In the genomic region with DNA sequence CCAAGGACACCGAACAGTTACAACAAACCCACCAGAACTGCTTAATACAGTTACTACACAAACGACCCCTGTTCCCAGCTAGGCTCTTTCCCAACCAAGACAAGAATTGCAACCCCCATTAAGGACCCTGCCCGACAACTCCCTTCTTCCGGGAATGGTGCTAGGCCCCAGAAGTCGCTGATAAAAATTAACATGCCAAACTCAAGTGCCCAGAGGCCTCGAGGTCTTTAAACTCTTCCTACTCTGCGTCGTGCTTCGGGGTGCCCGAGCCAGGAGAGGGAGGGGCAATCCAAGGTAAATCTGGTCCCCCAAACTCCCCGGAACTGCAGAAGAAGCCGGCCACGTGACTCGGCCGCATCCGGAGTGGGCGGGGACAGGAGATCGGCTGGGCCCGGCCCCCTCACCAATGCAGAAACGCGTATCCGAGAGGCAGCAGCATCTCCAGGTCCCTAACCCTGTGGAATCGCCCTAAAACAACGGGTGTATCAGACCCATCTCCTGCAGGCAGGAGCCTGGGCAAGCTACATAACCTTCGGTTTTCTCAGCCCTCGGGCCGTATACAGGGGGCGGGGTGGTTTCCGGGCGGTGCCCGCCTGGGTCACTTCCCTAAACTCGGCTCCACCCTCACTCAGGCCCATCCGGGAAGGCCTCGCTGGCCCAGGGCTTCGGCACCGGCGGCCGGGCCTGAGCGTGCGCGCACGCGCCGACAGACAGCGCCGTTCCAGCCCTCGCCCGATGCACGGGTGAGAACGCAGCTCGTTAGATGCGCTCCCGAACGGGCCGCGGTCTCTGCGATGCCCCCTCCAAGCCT, we compare ENCODE assay signal across 8 cellular contexts. TPM values are rescaled to one million over a fixed set of nuclear protein-coding genes. Genes with fewer than 3 reads are reported as not detected.
DNase-seq lines count a peak whose midpoint lies in the region; ATAC-seq, FAIRE-seq and TF ChIP-seq lines count a peak whose summit lies in the region.

No MANE protein-coding gene starts in this region.

- POLR2A ChIA-PET in activated CD4-positive, alpha-beta T cell treated with anti-CD3 and anti-CD28 coated beads, Interleukin-2, amount 10 ng/mL, durations not matched to agents 7 days and 5 days (lab: Charles Lee) = interaction anchor here (0.6 kb wide), 1 partner anchor 282 kb away, joined by 3 read pairs; no protein-coding TSS in a partner anchor
- POLR2A ChIA-PET in HepG2 (lab: Yijun Ruan, JAX) = interaction anchor here (0.6 to 5.4 kb wide), 7 partner anchors 8 to 240 kb away, joined by 3 to 81 read pairs (median 3); partner anchors contain the start of genes CCDC85B, EFEMP2, FIBP and FOSL1

- peak overlapping the region; percentile 98 for H3K4me3 ChIP-seq in coronary artery
- peak overlapping the region; percentile 76 to 99 (median 93) for H3K4me3 ChIP-seq in HepG2 (replicated peaks in 1 of 3; ENCODE audit: insufficient read depth in 1 of 3, low read depth in 2 of 3, low read length in 3 of 3)

- H3K27ac ChIP-seq in coronary artery (peak overlapping the region; percentile 92 to 100), HepG2 (ENCODE audit: extremely low read length, insufficient read depth, low read length) (peak overlapping the region; percentile 83)

- H3K4me2 ChIP-seq in HepG2 (ENCODE audit: low read depth, low read length) = peak overlapping the region; percentile 79

- H3K36me3 Mint-ChIP-seq in activated CD4-positive, alpha-beta T cell treated with anti-CD3 and anti-CD28 coated beads, Interleukin-2, amount 10 ng/mL, durations not matched to agents 7 days and 5 days (ENCODE audit: low read depth) = peaks cover 59% of the 10 kb centered on the region

- no peak overlapping the region for H2AFZ ChIP-seq in HepG2 (ENCODE audit: low read length)

- no peaks in the 10 kb centered on the region for H3K27me3 Mint-ChIP-seq in activated CD4-positive, alpha-beta T cell treated with anti-CD3 and anti-CD28 coated beads, Interleukin-2, amount 10 ng/mL, durations not matched to agents 7 days and 5 days

- peak overlapping the region; percentile 86 for H3K9ac ChIP-seq in HepG2 (ENCODE audit: insufficient read depth, low read depth, low read length)

- peaks cover 14 to 30% of the 10 kb centered on the region in 2 experiments for H3K36me3 ChIP-seq in HepG2 (replicated peaks in 1 of 2; ENCODE audit: control insufficient read depth in 1 of 2, insufficient read depth in 2 of 2, low read length in 2 of 2)

- H3K4me1 Mint-ChIP-seq in activated CD4-positive, alpha-beta T cell treated with anti-CD3 and anti-CD28 coated beads, Interleukin-2, amount 10 ng/mL, durations not matched to agents 7 days and 5 days = peaks cover 50% of the 10 kb centered on the region

- in situ Hi-C loops in HepG2 (cut with HindIII; ENCODE audit: extremely low pct_ligation_motif_present, low pct_unique_long_range_greater_than_20kb) = loop anchor here (10.0 kb wide), 1 partner anchor 302 kb away; the partner anchor contains the start of gene LTBP3

- peak in 1 of 2 experiments; percentile 44; a peak in 1 of 4 replicates for TF ChIP-seq POLR2A in HepG2 (IDR thresholded peaks at IDR 0.05; ENCODE audit: insufficient read depth in 1 of 2, low read depth in 2 of 2, low read length in 2 of 2)

- H3K9me3 Mint-ChIP-seq in activated CD4-positive, alpha-beta T cell treated with anti-CD3 and anti-CD28 coated beads, Interleukin-2, amount 10 ng/mL, durations not matched to agents 7 days and 5 days = no peaks in the 10 kb centered on the region

- H3K27me3 ChIP-seq in HepG2 (ENCODE audit: control insufficient read depth in 1 of 2, insufficient read depth in 2 of 2, low read length in 2 of 2) = no peaks in the 10 kb centered on the region; a peak in 1 of 5 replicates

- peaks cover 50% of the 10 kb centered on the region for H4K20me1 ChIP-seq in HepG2 (ENCODE audit: insufficient read depth, low read length)

- 7% methylated on average over 8 of the region's 57 CpGs for WGBS in HepG2 (ENCODE audit: low lambda C conversion rate)

- intact Hi-C loops in HepG2 (cut with micrococcal nuclease; ENCODE audit: unreplicated experiment) = no loop called here

- BruUV-seq in HepG2 (replicated peaks; lab: Mats Ljungman, UMichigan) = no TSS peak

- H3K4me3 Mint-ChIP-seq in activated CD4-positive, alpha-beta T cell treated with anti-CD3 and anti-CD28 coated beads, Interleukin-2, amount 10 ng/mL, durations not matched to agents 7 days and 5 days = peak overlapping the region; percentile 95

- H3K79me2 ChIP-seq in HepG2 (ENCODE audit: insufficient read depth, low read length) = peaks cover 30% of the 10 kb centered on the region

- CTCF ChIA-PET in activated CD4-positive, alpha-beta T cell treated with anti-CD3 and anti-CD28 coated beads, Interleukin-2, amount 10 ng/mL, durations not matched to agents 7 days and 5 days (lab: Charles Lee) = interaction anchor here (1.8 to 25.8 kb wide), 2 partner anchors 31 to 40 kb away, joined by 4 to 590 read pairs; partner anchors contain the start of genes CCDC85B, CTSW and FIBP
- CTCF ChIA-PET in HepG2 (lab: Yijun Ruan, JAX; ENCODE audit: low intra/inter-chr PET ratio, low total read pairs) = no interaction called here

- DNase-seq in ELR (ENCODE audit: low read depth) (peak; percentile 74), HCEC 1CT (peak; percentile 66), NCI-H2227 treated with DMSO at 0.1 percent for 48 hours (lab: John Stamatoyannopoulos, UW) (peak; percentile 67), coronary artery (ENCODE audit: low spot score) (peak; percentile 91), HepG2 (ENCODE audit: low spot score) (peak; percentile 48), GM19240 (ENCODE audit: insufficient read length, low spot score) (no peak)
- DNase-seq in activated CD4-positive, alpha-beta T cell treated with anti-CD3 and anti-CD28 coated beads, Interleukin-2, amount 10 ng/mL, durations not matched to agents 7 days and 5 days = peak; percentile 92
- DNase-seq in stimulated activated CD4-positive, alpha-beta T cell treated with anti-CD3 and anti-CD28 coated beads, Interleukin-2, amount 100 ng/mL, for 4 hours (ENCODE audit: low read depth) = peak; percentile 76

- peaks cover 59% of the 10 kb centered on the region for H3K4me1 ChIP-seq in HepG2 (ENCODE audit: insufficient read depth, low read length)

- TF ChIP-seq RAD21 in HepG2 (CRISPR knock-in tag; IDR thresholded peaks at IDR 0.05) = no peak

- ATAC-seq in HepG2 = peak; percentile 19

- TF ChIP-seq CTCF in coronary artery (IDR thresholded peaks at IDR 0.05) (no peak), HepG2 (CRISPR knock-in tag; IDR thresholded peaks at IDR 0.05) (no peak)

- no peak for FAIRE-seq in HepG2 (lab: Jason Lieb, UNC)

- peak overlapping the region; percentile 83 for H3K27ac Mint-ChIP-seq in activated CD4-positive, alpha-beta T cell treated with anti-CD3 and anti-CD28 coated beads, Interleukin-2, amount 10 ng/mL, durations not matched to agents 7 days and 5 days

- no peaks in the 10 kb centered on the region for H3K9me3 ChIP-seq in HepG2 (ENCODE audit: low read length)

- TF ChIP-seq EP300 in HepG2 (IDR thresholded peaks at IDR 0.05; ENCODE audit: low read depth in 2 of 2, low read length in 2 of 2) = no peak
- TF ChIP-seq EP300 in HepG2 (CRISPR knock-in tag; IDR thresholded peaks at IDR 0.05; ENCODE audit: borderline replicate concordance) = no peak

RNA-seq across cellular contexts. Expression of gene CFL1, which starts 1.1 kb away (rescaled TPM):
- total RNA-seq in activated CD4-positive, alpha-beta T cell treated with anti-CD3 and anti-CD28 coated beads, Interleukin-2, amount 10 ng/mL, durations not matched to agents 7 days and 5 days = 1,000 to 10,000 TPM; 1,543 to 1,707 TPM
- total RNA-seq in HepG2 (2016; rRNA removed; fragmentation: Illumina TruSeq; extraction: Trizol) = 383 and 458 TPM in 2 replicates
- total RNA-seq in HepG2 (2016; cell fraction: cytosol; rRNA removed; fragmentation: Illumina TruSeq; extraction: Trizol; ENCODE audit: low read depth) = 49.6 and 56.4 TPM in 2 replicates
- 365 and 431 TPM in 2 replicates for total RNA-seq in HepG2 (2016; cell fraction: insoluble cytoplasmic fraction; rRNA removed; fragmentation: Illumina TruSeq; extraction: Trizol)
- total RNA-seq in HepG2 (2016; cell fraction: membrane; rRNA removed; fragmentation: Illumina TruSeq; extraction: Trizol) = 92.4 and 99.4 TPM in 2 replicates
- 154 and 171 TPM in 2 replicates for total RNA-seq in HepG2 (2016; cell fraction: nucleus; rRNA removed; fragmentation: Illumina TruSeq; extraction: Trizol)
- polyA plus RNA-seq in HepG2 (2011; rRNA removed) = 347 and 379 TPM in 2 replicates
- 649 and 884 TPM in 2 replicates for polyA plus RNA-seq in HepG2 (2011; cell fraction: cytosol; rRNA removed)
- 218 and 244 TPM in 2 replicates for polyA plus RNA-seq in HepG2 (2011; cell fraction: nucleus; rRNA removed)
- 289 and 295 TPM in 2 replicates for polyA plus RNA-seq in HepG2 (2012)
- 112 and 116 TPM in 2 replicates for polyA plus RNA-seq in HepG2 (2016; cell fraction: cytosol; fragmentation: Illumina TruSeq; extraction: Trizol; ENCODE audit: low read depth)
- polyA plus RNA-seq in HepG2 (2016; cell fraction: insoluble cytoplasmic fraction; fragmentation: Illumina TruSeq; extraction: Trizol; ENCODE audit: low read depth) = 879 and 1,116 TPM in 2 replicates
- polyA plus RNA-seq in HepG2 (2016; cell fraction: membrane; fragmentation: Illumina TruSeq; extraction: Trizol; ENCODE audit: low read depth) = 173 and 178 TPM in 2 replicates
- 427 and 437 TPM in 2 replicates for polyA plus RNA-seq in HepG2 (2016; cell fraction: nucleus; fragmentation: Illumina TruSeq; extraction: Trizol; ENCODE audit: insufficient read depth, low read depth)
- polyA minus RNA-seq in HepG2 (2011; rRNA and poly(A)+ RNA removed; ENCODE audit: low replicate concordance) = 360 and 1,083 TPM in 2 replicates
- polyA minus RNA-seq in HepG2 (2011; cell fraction: cytosol; rRNA and poly(A)+ RNA removed) = 284 and 320 TPM in 2 replicates
- polyA minus RNA-seq in HepG2 (2011; cell fraction: nucleus; rRNA and poly(A)+ RNA removed) = 153 and 218 TPM in 2 replicates

RNA-seq across cellular contexts. Expression of gene MUS81, which starts 3.3 kb away (rescaled TPM):
- 100 to 1,000 TPM in 1 of 2 experiments, 10 to 100 TPM in 1; 96.6 to 108 TPM for total RNA-seq in activated CD4-positive, alpha-beta T cell treated with anti-CD3 and anti-CD28 coated beads, Interleukin-2, amount 10 ng/mL, durations not matched to agents 7 days and 5 days
- total RNA-seq in HepG2 (2016; rRNA removed; fragmentation: Illumina TruSeq; extraction: Trizol) = 13.2 and 25.6 TPM in 2 replicates
- total RNA-seq in HepG2 (2016; cell fraction: cytosol; rRNA removed; fragmentation: Illumina TruSeq; extraction: Trizol; ENCODE audit: low read depth) = 9.1 and 9.8 TPM in 2 replicates
- 10.0 and 23.4 TPM in 2 replicates for total RNA-seq in HepG2 (2016; cell fraction: insoluble cytoplasmic fraction; rRNA removed; fragmentation: Illumina TruSeq; extraction: Trizol)
- 9.8 and 11.9 TPM in 2 replicates for total RNA-seq in HepG2 (2016; cell fraction: membrane; rRNA removed; fragmentation: Illumina TruSeq; extraction: Trizol)
- total RNA-seq in HepG2 (2016; cell fraction: nucleus; rRNA removed; fragmentation: Illumina TruSeq; extraction: Trizol) = 33.1 and 33.6 TPM in 2 replicates
- 30.2 and 43.6 TPM in 2 replicates for polyA plus RNA-seq in HepG2 (2011; rRNA removed)
- 9.6 and 15.1 TPM in 2 replicates for polyA plus RNA-seq in HepG2 (2011; cell fraction: cytosol; rRNA removed)
- 256 and 293 TPM in 2 replicates for polyA plus RNA-seq in HepG2 (2011; cell fraction: nucleus; rRNA removed)
- polyA plus RNA-seq in HepG2 (2012) = 17.9 and 34.3 TPM in 2 replicates
- polyA plus RNA-seq in HepG2 (2016; cell fraction: cytosol; fragmentation: Illumina TruSeq; extraction: Trizol; ENCODE audit: low read depth) = 5.3 and 7.5 TPM in 2 replicates
- polyA plus RNA-seq in HepG2 (2016; cell fraction: insoluble cytoplasmic fraction; fragmentation: Illumina TruSeq; extraction: Trizol; ENCODE audit: low read depth) = 10.0 and 14.2 TPM in 2 replicates
- polyA plus RNA-seq in HepG2 (2016; cell fraction: membrane; fragmentation: Illumina TruSeq; extraction: Trizol; ENCODE audit: low read depth) = 9.0 and 9.4 TPM in 2 replicates
- polyA plus RNA-seq in HepG2 (2016; cell fraction: nucleus; fragmentation: Illumina TruSeq; extraction: Trizol; ENCODE audit: insufficient read depth, low read depth) = 70.1 TPM in 2 replicates
- 21.4 and 58.7 TPM in 2 replicates for polyA minus RNA-seq in HepG2 (2011; rRNA and poly(A)+ RNA removed; ENCODE audit: low replicate concordance)
- 5.5 and 5.8 TPM in 2 replicates for polyA minus RNA-seq in HepG2 (2011; cell fraction: cytosol; rRNA and poly(A)+ RNA removed)
- 60.9 and 66.5 TPM in 2 replicates for polyA minus RNA-seq in HepG2 (2011; cell fraction: nucleus; rRNA and poly(A)+ RNA removed)

RNA-seq across cellular contexts. Expression of gene EFEMP2, which starts 15.7 kb away (rescaled TPM):
- total RNA-seq in activated CD4-positive, alpha-beta T cell treated with anti-CD3 and anti-CD28 coated beads, Interleukin-2, amount 10 ng/mL, durations not matched to agents 7 days and 5 days = 1 to 10 TPM; 9.0 to 9.7 TPM
- total RNA-seq in HepG2 (2016; rRNA removed; fragmentation: Illumina TruSeq; extraction: Trizol) = 3.7 and 7.4 TPM in 2 replicates
- 15.2 and 15.7 TPM in 2 replicates for total RNA-seq in HepG2 (2016; cell fraction: cytosol; rRNA removed; fragmentation: Illumina TruSeq; extraction: Trizol; ENCODE audit: low read depth)
- total RNA-seq in HepG2 (2016; cell fraction: insoluble cytoplasmic fraction; rRNA removed; fragmentation: Illumina TruSeq; extraction: Trizol) = 3.7 and 8.2 TPM in 2 replicates
- 12.4 and 16.0 TPM in 2 replicates for total RNA-seq in HepG2 (2016; cell fraction: membrane; rRNA removed; fragmentation: Illumina TruSeq; extraction: Trizol)
- total RNA-seq in HepG2 (2016; cell fraction: nucleus; rRNA removed; fragmentation: Illumina TruSeq; extraction: Trizol) = 7.8 and 14.5 TPM in 2 replicates
- 29.7 and 34.3 TPM in 2 replicates for polyA plus RNA-seq in HepG2 (2011; rRNA removed)
- 17.6 and 22.8 TPM in 2 replicates for polyA plus RNA-seq in HepG2 (2011; cell fraction: cytosol; rRNA removed)
- polyA plus RNA-seq in HepG2 (2011; cell fraction: nucleus; rRNA removed) = 150 and 216 TPM in 2 replicates
- polyA plus RNA-seq in HepG2 (2012) = 12.1 and 14.4 TPM in 2 replicates
- 19.2 and 19.9 TPM in 2 replicates for polyA plus RNA-seq in HepG2 (2016; cell fraction: cytosol; fragmentation: Illumina TruSeq; extraction: Trizol; ENCODE audit: low read depth)
- 5.8 and 5.9 TPM in 2 replicates for polyA plus RNA-seq in HepG2 (2016; cell fraction: insoluble cytoplasmic fraction; fragmentation: Illumina TruSeq; extraction: Trizol; ENCODE audit: low read depth)
- polyA plus RNA-seq in HepG2 (2016; cell fraction: membrane; fragmentation: Illumina TruSeq; extraction: Trizol; ENCODE audit: low read depth) = 18.0 and 19.9 TPM in 2 replicates
- polyA plus RNA-seq in HepG2 (2016; cell fraction: nucleus; fragmentation: Illumina TruSeq; extraction: Trizol; ENCODE audit: insufficient read depth, low read depth) = 20.2 and 23.5 TPM in 2 replicates
- 2.1 and 18.1 TPM in 2 replicates for polyA minus RNA-seq in HepG2 (2011; rRNA and poly(A)+ RNA removed; ENCODE audit: low replicate concordance)
- polyA minus RNA-seq in HepG2 (2011; cell fraction: cytosol; rRNA and poly(A)+ RNA removed) = 4.1 and 4.8 TPM in 2 replicates
- polyA minus RNA-seq in HepG2 (2011; cell fraction: nucleus; rRNA and poly(A)+ RNA removed) = 14.5 and 17.7 TPM in 2 replicates

RNA-seq across cellular contexts. Expression of gene CTSW, which starts 22.7 kb away (rescaled TPM):
- 10 to 100 TPM; 22.9 to 23.6 TPM for total RNA-seq in activated CD4-positive, alpha-beta T cell treated with anti-CD3 and anti-CD28 coated beads, Interleukin-2, amount 10 ng/mL, durations not matched to agents 7 days and 5 days
- total RNA-seq in HepG2 (2016; rRNA removed; fragmentation: Illumina TruSeq; extraction: Trizol) = not detected in 2 replicates
- not detected in 2 replicates for total RNA-seq in HepG2 (2016; cell fraction: cytosol; rRNA removed; fragmentation: Illumina TruSeq; extraction: Trizol; ENCODE audit: low read depth)
- total RNA-seq in HepG2 (2016; cell fraction: insoluble cytoplasmic fraction; rRNA removed; fragmentation: Illumina TruSeq; extraction: Trizol) = not detected in 2 replicates
- not detected in 2 replicates for total RNA-seq in HepG2 (2016; cell fraction: membrane; rRNA removed; fragmentation: Illumina TruSeq; extraction: Trizol)
- total RNA-seq in HepG2 (2016; cell fraction: nucleus; rRNA removed; fragmentation: Illumina TruSeq; extraction: Trizol) = not detected in 2 replicates
- polyA plus RNA-seq in HepG2 (2011; rRNA removed) = 0.09 TPM in 1 of 2 replicates, not detected in the other
- not detected in 2 replicates for polyA plus RNA-seq in HepG2 (2011; cell fraction: cytosol; rRNA removed)
- polyA plus RNA-seq in HepG2 (2011; cell fraction: nucleus; rRNA removed) = 0.24 TPM in 1 of 2 replicates, not detected in the other
- polyA plus RNA-seq in HepG2 (2012) = 0.29 TPM in 1 of 2 replicates, not detected in the other
- not detected in 2 replicates for polyA plus RNA-seq in HepG2 (2016; cell fraction: cytosol; fragmentation: Illumina TruSeq; extraction: Trizol; ENCODE audit: low read depth)
- not detected in 2 replicates for polyA plus RNA-seq in HepG2 (2016; cell fraction: insoluble cytoplasmic fraction; fragmentation: Illumina TruSeq; extraction: Trizol; ENCODE audit: low read depth)
- polyA plus RNA-seq in HepG2 (2016; cell fraction: membrane; fragmentation: Illumina TruSeq; extraction: Trizol; ENCODE audit: low read depth) = not detected in 2 replicates
- polyA plus RNA-seq in HepG2 (2016; cell fraction: nucleus; fragmentation: Illumina TruSeq; extraction: Trizol; ENCODE audit: insufficient read depth, low read depth) = not detected in 2 replicates
- not detected in 2 replicates for polyA minus RNA-seq in HepG2 (2011; rRNA and poly(A)+ RNA removed; ENCODE audit: low replicate concordance)
- not detected in 2 replicates for polyA minus RNA-seq in HepG2 (2011; cell fraction: cytosol; rRNA and poly(A)+ RNA removed)
- polyA minus RNA-seq in HepG2 (2011; cell fraction: nucleus; rRNA and poly(A)+ RNA removed) = not detected in 2 replicates

RNA-seq across cellular contexts. Expression of gene SNX32, which starts 23.1 kb away (rescaled TPM):
- 1 to 10 TPM; 2.1 to 2.2 TPM for total RNA-seq in activated CD4-positive, alpha-beta T cell treated with anti-CD3 and anti-CD28 coated beads, Interleukin-2, amount 10 ng/mL, durations not matched to agents 7 days and 5 days
- total RNA-seq in HepG2 (2016; rRNA removed; fragmentation: Illumina TruSeq; extraction: Trizol) = 0.09 TPM in 1 of 2 replicates, not detected in the other
- not detected in 2 replicates for total RNA-seq in HepG2 (2016; cell fraction: cytosol; rRNA removed; fragmentation: Illumina TruSeq; extraction: Trizol; ENCODE audit: low read depth)
- total RNA-seq in HepG2 (2016; cell fraction: insoluble cytoplasmic fraction; rRNA removed; fragmentation: Illumina TruSeq; extraction: Trizol) = 0.17 TPM in 1 of 2 replicates, not detected in the other
- total RNA-seq in HepG2 (2016; cell fraction: membrane; rRNA removed; fragmentation: Illumina TruSeq; extraction: Trizol) = not detected in 2 replicates
- 0.16 TPM in 1 of 2 replicates, not detected in the other for total RNA-seq in HepG2 (2016; cell fraction: nucleus; rRNA removed; fragmentation: Illumina TruSeq; extraction: Trizol)
- polyA plus RNA-seq in HepG2 (2011; rRNA removed) = 0.29 and 0.34 TPM in 2 replicates
- 0.08 and 0.30 TPM in 2 replicates for polyA plus RNA-seq in HepG2 (2011; cell fraction: cytosol; rRNA removed)
- polyA plus RNA-seq in HepG2 (2011; cell fraction: nucleus; rRNA removed) = 4.2 and 5.7 TPM in 2 replicates
- 0.19 and 0.35 TPM in 2 replicates for polyA plus RNA-seq in HepG2 (2012)
- polyA plus RNA-seq in HepG2 (2016; cell fraction: cytosol; fragmentation: Illumina TruSeq; extraction: Trizol; ENCODE audit: low read depth) = 0.17 TPM in 1 of 2 replicates, not detected in the other
- 0.19 TPM in 1 of 2 replicates, not detected in the other for polyA plus RNA-seq in HepG2 (2016; cell fraction: insoluble cytoplasmic fraction; fragmentation: Illumina TruSeq; extraction: Trizol; ENCODE audit: low read depth)
- 0.08 and 0.22 TPM in 2 replicates for polyA plus RNA-seq in HepG2 (2016; cell fraction: membrane; fragmentation: Illumina TruSeq; extraction: Trizol; ENCODE audit: low read depth)
- 0.52 and 0.55 TPM in 2 replicates for polyA plus RNA-seq in HepG2 (2016; cell fraction: nucleus; fragmentation: Illumina TruSeq; extraction: Trizol; ENCODE audit: insufficient read depth, low read depth)
- 0.30 and 0.86 TPM in 2 replicates for polyA minus RNA-seq in HepG2 (2011; rRNA and poly(A)+ RNA removed; ENCODE audit: low replicate concordance)
- polyA minus RNA-seq in HepG2 (2011; cell fraction: cytosol; rRNA and poly(A)+ RNA removed) = not detected in 2 replicates
- 0.75 and 1.4 TPM in 2 replicates for polyA minus RNA-seq in HepG2 (2011; cell fraction: nucleus; rRNA and poly(A)+ RNA removed)
